7 cellular contexts compared by ENCODE assay signal in the genomic region with DNA sequence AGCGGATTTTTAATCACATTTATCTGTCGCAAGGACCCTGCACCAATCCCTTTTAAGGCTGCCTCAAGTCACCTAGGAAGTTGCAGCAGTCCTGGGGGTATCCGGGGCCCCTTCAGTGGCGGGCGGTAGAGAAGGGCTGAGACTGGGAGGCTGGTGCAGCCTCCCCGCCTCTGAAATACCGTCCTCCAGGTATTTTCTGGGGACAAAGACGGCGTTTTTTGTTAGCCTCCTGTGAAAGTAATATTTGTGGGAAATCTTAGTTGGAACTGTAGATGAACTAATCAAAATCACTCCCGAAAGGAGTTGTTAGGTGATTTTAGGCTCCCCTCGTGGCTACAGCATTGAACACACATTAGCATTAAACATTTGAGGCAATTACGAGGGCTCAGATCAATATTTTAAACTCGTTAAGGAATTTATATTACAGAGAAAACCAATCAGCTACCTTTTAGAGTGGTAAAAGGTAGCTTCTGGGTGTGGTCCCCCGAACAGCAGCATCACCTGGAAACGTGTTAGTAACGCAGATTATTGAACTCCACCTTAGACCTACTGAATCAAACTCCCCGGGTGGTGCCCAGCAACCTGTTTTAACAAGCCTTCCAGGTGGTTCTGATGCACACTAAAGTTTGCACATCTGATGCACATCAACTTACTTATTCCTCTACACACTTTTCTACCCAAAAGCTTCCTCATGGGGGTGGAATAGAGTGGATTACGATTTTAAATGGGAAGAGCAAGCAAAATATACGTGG. TPM values are rescaled to one million over a fixed set of nuclear protein-coding genes. Genes with fewer than 3 reads are reported as not detected.
DNase-seq lines count a peak whose midpoint lies in the region; ATAC-seq, FAIRE-seq and TF ChIP-seq lines count a peak whose summit lies in the region.

No MANE protein-coding gene starts in this region.

- FAIRE-seq in pancreas (lab: Jason Lieb, UNC), result no peak

- 2% methylated on average over 19 of the region's 19 CpGs for WGBS in pancreas, 2 donors

- DNase-seq in SJCRH30 (no peak), fibroblast of mammary gland (ENCODE audit: low read depth) (no peak), pancreas (peak in 1 of 6 donors; percentile 19), SKM-1 (lab: John Stamatoyannopoulos, UW; ENCODE audit: unreplicated experiment) (no peak), AG20443 (ENCODE audit: low spot score) (no peak)

- intact Hi-C loops in pancreas (cut with DNase I), result no loop called here

- TF ChIP-seq CTCF in fibroblast of mammary gland (conservative IDR thresholded peaks at IDR 0.05; ENCODE audit: control insufficient read depth, insufficient read depth, low read depth, low read length) (no peak), pancreas (IDR thresholded peaks at IDR 0.05) (no peak)

- H3K4me1 ChIP-seq in SJCRH30 (no peaks in the 10 kb centered on the region), pancreas (peaks cover 0 to 13% (median 6%) of the 10 kb centered on the region in 3 donors)

- H3K27ac ChIP-seq in SJCRH30, result no peak overlapping the region; the same call in 1 of the 2 replicates
- peak overlapping the region; percentile 93 to 98 (median 97) for H3K27ac ChIP-seq in pancreas

- H3K9me3 ChIP-seq in SJCRH30 (replicated peaks) (no peaks in the 10 kb centered on the region), pancreas (no peaks in the 10 kb centered on the region)

- H3K36me3 ChIP-seq in SJCRH30 (no peaks in the 10 kb centered on the region), pancreas (no peaks in the 10 kb centered on the region)

- peak; percentile 21 for ATAC-seq in GM19043 (IDR thresholded peaks at IDR 0.05; ENCODE audit: low read depth, unreplicated experiment)
- ATAC-seq in HG02938 (IDR thresholded peaks at IDR 0.05; ENCODE audit: unreplicated experiment), result peak; percentile 28
- peak; percentile 13 to 30 (median 22) for ATAC-seq in pancreas

- H3K4me3 ChIP-seq in SJCRH30 (peak overlapping the region; percentile 87), fibroblast of mammary gland (ENCODE audit: control insufficient read depth, low read depth, low read length) (peak overlapping the region; percentile 90), pancreas (peak overlapping the region; percentile 66 to 99 (median 80))

- H3K27me3 ChIP-seq in SJCRH30, result no peaks in the 10 kb centered on the region
- no peaks in the 10 kb centered on the region for H3K27me3 ChIP-seq in pancreas

RNA-seq across cellular contexts. Expression of a gene that starts 0.5 kb away (rescaled TPM):
- 52.2 and 55.7 TPM in 2 replicates for total RNA-seq in SJCRH30 (2014; rRNA removed; shearing (Covaris generic))
- 10 to 100 TPM; 31.0 to 59.5 (median 45.4) TPM for total RNA-seq in pancreas
- polyA plus RNA-seq in pancreas, result 10 to 100 TPM; 21.6 to 58.5 TPM

RNA-seq across cellular contexts. Expression of a gene that starts 19.0 kb away (rescaled TPM):
- total RNA-seq in SJCRH30 (2014; rRNA removed; shearing (Covaris generic)), result 0.66 and 1.2 TPM in 2 replicates
- total RNA-seq in pancreas, result 1 to 10 TPM in 3 of 6 donors, under 1 TPM in 3; 0.28 to 1.3 (median 1.0) TPM
- 1 to 10 TPM; 2.0 to 2.6 TPM for polyA plus RNA-seq in pancreas

RNA-seq across cellular contexts. Expression of a gene that starts 55.7 kb away (rescaled TPM):
- total RNA-seq in SJCRH30 (2014; rRNA removed; shearing (Covaris generic)), result 0.12 TPM in 1 of 2 replicates, not detected in the other
- total RNA-seq in pancreas, result 1 to 10 TPM; 1.3 to 4.9 (median 2.9) TPM
- 10 to 100 TPM in 1 of 2 donors, 1 to 10 TPM in 1; 10.0 to 28.8 TPM for polyA plus RNA-seq in pancreas
